ENCODE assay signal across 1 cellular context in genomic region chr9:35918780-35919179, GRCh38.
A peak's percentile ranks its signal among the peaks of the same experiment; 100 is the strongest.
TF ChIP-seq lines count a peak whose summit lies in the region.

No MANE protein-coding gene starts in this region.

TF ChIP-seq in K562, 482 proteins besides CTCF, POLR2A, EP300 and RAD21 (continued from another document and continues in another):
- TF ChIP-seq AFF4 (CRISPR knock-in tag; IDR thresholded peaks at IDR 0.05): no peak
- TF ChIP-seq RCOR1 (IDR thresholded peaks at IDR 0.05; ENCODE audit: borderline replicate concordance in 1 of 2, low read depth in 2 of 2, low read length in 2 of 2): 0 out of 4 replicates have a peak, but pooled peaks of 1 of the 2 experiments have one; percentile 25
- no peak for TF ChIP-seq CC2D1A (IDR thresholded peaks at IDR 0.05)
- TF ChIP-seq PHF20 (IDR thresholded peaks at IDR 0.05; ENCODE audit: partially characterized antibody): no peak
- no peak for TF ChIP-seq SIN3A (IDR thresholded peaks at IDR 0.05; ENCODE audit: borderline replicate concordance in 2 of 2, control insufficient read depth in 1 of 2, low read depth in 2 of 2, low read length in 2 of 2)
- no peak for TF ChIP-seq PML (IDR thresholded peaks at IDR 0.05; ENCODE audit: low read length)
- TF ChIP-seq USF1 (CRISPR knock-in tag; IDR thresholded peaks at IDR 0.05): no peak
- no peak for TF ChIP-seq NONO (IDR thresholded peaks at IDR 0.05; ENCODE audit: low read depth in 2 of 2, low read length in 1 of 2)
- no peak for TF ChIP-seq ZNF449 (CRISPR knock-in tag; IDR thresholded peaks at IDR 0.05)
- peak; percentile 32; the same call in 1 of the 2 replicates for TF ChIP-seq SMARCE1 (IDR thresholded peaks at IDR 0.05)
- no peak for TF ChIP-seq NFATC3 (IDR thresholded peaks at IDR 0.05)
- TF ChIP-seq ZBTB17 (CRISPR knock-in tag; IDR thresholded peaks at IDR 0.05): no peak
- no peak for TF ChIP-seq NFE2L1 (tag; IDR thresholded peaks at IDR 0.05; ENCODE audit: borderline replicate concordance, low read depth)
- TF ChIP-seq NELFE (IDR thresholded peaks at IDR 0.05; ENCODE audit: insufficient read depth, insufficient read length): no peak
- no peak for TF ChIP-seq ZNF3 (CRISPR knock-in tag; IDR thresholded peaks at IDR 0.05)
- TF ChIP-seq BRCA1 (IDR thresholded peaks at IDR 0.05): no peak
- no peak for TF ChIP-seq BRCA1 (CRISPR knock-in tag; IDR thresholded peaks at IDR 0.05)
- TF ChIP-seq KDM1A (IDR thresholded peaks at IDR 0.05): peak; percentile 34 to 46; a peak in 1 of 4 replicates
- no peak for TF ChIP-seq YBX1 (IDR thresholded peaks at IDR 0.05)
- no peak for TF ChIP-seq NCOA1 (IDR thresholded peaks at IDR 0.05; ENCODE audit: low read depth)
- no peak for TF ChIP-seq IRF9 (tag; IDR thresholded peaks at IDR 0.05)
- peak; percentile 76 for TF ChIP-seq TCF3 (CRISPR knock-in tag; IDR thresholded peaks at IDR 0.05)
- no peak for TF ChIP-seq TCF7L2 (IDR thresholded peaks at IDR 0.05; ENCODE audit: low read depth, low read length)
- no peak for TF ChIP-seq PCBP1 (IDR thresholded peaks at IDR 0.05; ENCODE audit: low read depth, low read length, poor library complexity, severe bottlenecking)
- no peak for TF ChIP-seq RBBP5 (IDR thresholded peaks at IDR 0.05; ENCODE audit: borderline replicate concordance, insufficient read depth, low read length, poor library complexity, severe bottlenecking)
- no peak for TF ChIP-seq ZNF830 (CRISPR knock-in tag; IDR thresholded peaks at IDR 0.05)
- TF ChIP-seq MYNN (IDR thresholded peaks at IDR 0.05): 0 out of 2 replicates have a peak, but pooled peaks have one; percentile 48
- no peak for TF ChIP-seq MYNN (CRISPR knock-in tag; IDR thresholded peaks at IDR 0.05)
- no peak for TF ChIP-seq SLC30A9 (CRISPR knock-in tag; IDR thresholded peaks at IDR 0.05)
- TF ChIP-seq ARID4B (CRISPR knock-in tag; IDR thresholded peaks at IDR 0.05): no peak
- TF ChIP-seq RBM39 (optimal IDR thresholded peaks at IDR 0.05; ENCODE audit: low read depth, low read length): no peak
- TF ChIP-seq ZNF318 (IDR thresholded peaks at IDR 0.05; ENCODE audit: borderline replicate concordance in 1 of 2, low read depth in 1 of 2): no peak
- TF ChIP-seq HNRNPK (IDR thresholded peaks at IDR 0.05; ENCODE audit: low read depth, low read length, poor library complexity, severe bottlenecking): no peak
- no peak for TF ChIP-seq ZSCAN29 (IDR thresholded peaks at IDR 0.05)
- no peak for TF ChIP-seq PRPF4 (IDR thresholded peaks at IDR 0.05; ENCODE audit: insufficient read depth, low read depth, low read length, poor library complexity, severe bottlenecking)
- no peak; the same call in 1 of the 2 replicates for TF ChIP-seq CEBPG (CRISPR knock-in tag; IDR thresholded peaks at IDR 0.05)
- TF ChIP-seq CEBPG (tag; conservative IDR thresholded peaks at IDR 0.05 in 1 of 2, IDR thresholded peaks at IDR 0.05 in 1 of 2): peak; percentile 23 to 48; a peak in 2 of 4 replicates
- TF ChIP-seq GABPB2 (CRISPR knock-in tag; conservative IDR thresholded peaks at IDR 0.05): no peak
- no peak for TF ChIP-seq SREBF1 (IDR thresholded peaks at IDR 0.05; ENCODE audit: borderline replicate concordance, low read depth, low read length)
- no peak for TF ChIP-seq ERF (CRISPR knock-in tag; IDR thresholded peaks at IDR 0.05)
- no peak for TF ChIP-seq ETV6 (IDR thresholded peaks at IDR 0.05; ENCODE audit: borderline replicate concordance in 1 of 2, low read depth in 2 of 2, low read length in 1 of 2)
- TF ChIP-seq ETV6 (CRISPR knock-in tag; IDR thresholded peaks at IDR 0.05; ENCODE audit: borderline replicate concordance): no peak
- TF ChIP-seq ZNF212 (CRISPR knock-in tag; IDR thresholded peaks at IDR 0.05): no peak
- TF ChIP-seq ZBTB2 (IDR thresholded peaks at IDR 0.05): no peak
- no peak for TF ChIP-seq EWSR1 (IDR thresholded peaks at IDR 0.05; ENCODE audit: borderline replicate concordance, low read depth, partially characterized antibody)
- peak; percentile 94 for TF ChIP-seq CBFA2T3 (IDR thresholded peaks at IDR 0.05)
